In the genomic region with DNA sequence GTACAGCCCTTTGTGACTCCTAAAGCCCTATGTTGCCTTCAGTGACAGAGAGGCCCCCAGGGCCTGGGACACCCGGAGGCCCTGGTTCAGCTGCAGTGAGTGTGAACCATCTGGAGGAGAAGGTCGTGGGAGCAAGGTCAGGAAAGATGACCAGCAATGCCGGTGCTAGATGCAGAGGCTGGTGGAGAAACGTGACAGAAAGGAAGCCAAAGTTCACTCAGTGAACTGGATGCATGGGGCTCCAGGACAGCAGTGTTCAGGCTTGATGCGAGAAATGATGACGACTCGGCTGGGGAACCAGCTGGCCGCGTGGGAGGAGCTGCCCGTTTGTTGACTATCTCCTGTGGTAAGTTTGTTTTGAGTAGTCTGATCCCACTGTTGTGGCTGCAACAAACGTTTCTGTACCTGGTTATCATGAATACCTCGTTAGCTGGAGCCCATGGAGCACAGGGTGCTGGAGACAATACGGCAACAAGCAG, we compare ENCODE assay signal across 1 cellular context.
TF ChIP-seq lines count a peak whose summit lies in the region.

No MANE protein-coding gene starts in this region.

TF ChIP-seq in HepG2, 621 proteins besides CTCF, POLR2A, EP300 and RAD21 (continued from another document and continues in another):
- TF ChIP-seq, protein P1, sequence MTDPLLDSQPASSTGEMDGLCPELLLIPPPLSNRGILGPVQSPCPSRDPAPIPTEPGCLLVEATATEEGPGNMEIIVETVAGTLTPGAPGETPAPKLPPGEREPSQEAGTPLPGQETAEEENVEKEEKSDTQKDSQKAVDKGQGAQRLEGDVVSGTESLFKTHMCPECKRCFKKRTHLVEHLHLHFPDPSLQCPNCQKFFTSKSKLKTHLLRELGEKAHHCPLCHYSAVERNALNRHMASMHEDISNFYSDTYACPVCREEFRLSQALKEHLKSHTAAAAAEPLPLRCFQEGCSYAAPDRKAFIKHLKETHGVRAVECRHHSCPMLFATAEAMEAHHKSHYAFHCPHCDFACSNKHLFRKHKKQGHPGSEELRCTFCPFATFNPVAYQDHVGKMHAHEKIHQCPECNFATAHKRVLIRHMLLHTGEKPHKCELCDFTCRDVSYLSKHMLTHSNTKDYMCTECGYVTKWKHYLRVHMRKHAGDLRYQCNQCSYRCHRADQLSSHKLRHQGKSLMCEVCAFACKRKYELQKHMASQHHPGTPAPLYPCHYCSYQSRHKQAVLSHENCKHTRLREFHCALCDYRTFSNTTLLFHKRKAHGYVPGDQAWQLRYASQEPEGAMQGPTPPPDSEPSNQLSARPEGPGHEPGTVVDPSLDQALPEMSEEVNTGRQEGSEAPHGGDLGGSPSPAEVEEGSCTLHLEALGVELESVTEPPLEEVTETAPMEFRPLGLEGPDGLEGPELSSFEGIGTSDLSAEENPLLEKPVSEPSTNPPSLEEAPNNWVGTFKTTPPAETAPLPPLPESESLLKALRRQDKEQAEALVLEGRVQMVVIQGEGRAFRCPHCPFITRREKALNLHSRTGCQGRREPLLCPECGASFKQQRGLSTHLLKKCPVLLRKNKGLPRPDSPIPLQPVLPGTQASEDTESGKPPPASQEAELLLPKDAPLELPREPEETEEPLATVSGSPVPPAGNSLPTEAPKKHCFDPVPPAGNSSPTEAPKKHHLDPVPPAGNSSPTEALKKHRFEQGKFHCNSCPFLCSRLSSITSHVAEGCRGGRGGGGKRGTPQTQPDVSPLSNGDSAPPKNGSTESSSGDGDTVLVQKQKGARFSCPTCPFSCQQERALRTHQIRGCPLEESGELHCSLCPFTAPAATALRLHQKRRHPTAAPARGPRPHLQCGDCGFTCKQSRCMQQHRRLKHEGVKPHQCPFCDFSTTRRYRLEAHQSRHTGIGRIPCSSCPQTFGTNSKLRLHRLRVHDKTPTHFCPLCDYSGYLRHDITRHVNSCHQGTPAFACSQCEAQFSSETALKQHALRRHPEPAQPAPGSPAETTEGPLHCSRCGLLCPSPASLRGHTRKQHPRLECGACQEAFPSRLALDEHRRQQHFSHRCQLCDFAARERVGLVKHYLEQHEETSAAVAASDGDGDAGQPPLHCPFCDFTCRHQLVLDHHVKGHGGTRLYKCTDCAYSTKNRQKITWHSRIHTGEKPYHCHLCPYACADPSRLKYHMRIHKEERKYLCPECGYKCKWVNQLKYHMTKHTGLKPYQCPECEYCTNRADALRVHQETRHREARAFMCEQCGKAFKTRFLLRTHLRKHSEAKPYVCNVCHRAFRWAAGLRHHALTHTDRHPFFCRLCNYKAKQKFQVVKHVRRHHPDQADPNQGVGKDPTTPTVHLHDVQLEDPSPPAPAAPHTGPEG (CRISPR knock-in tag; IDR thresholded peaks at IDR 0.05): no peak
- TF ChIP-seq ZNF709 (CRISPR knock-in tag; IDR thresholded peaks at IDR 0.05) (no peak), JUN (CRISPR knock-in tag; IDR thresholded peaks at IDR 0.05) (no peak), ZNF577 (CRISPR knock-in tag; IDR thresholded peaks at IDR 0.05; ENCODE audit: borderline replicate concordance, low read depth) (no peak), TEAD3 (CRISPR knock-in tag; optimal IDR thresholded peaks at IDR 0.05; ENCODE audit: borderline replicate concordance) (peak; percentile 26), ZNF367 (CRISPR knock-in tag; IDR thresholded peaks at IDR 0.05; ENCODE audit: borderline replicate concordance) (no peak), ZNF75D (CRISPR knock-in tag; IDR thresholded peaks at IDR 0.05; ENCODE audit: borderline replicate concordance) (no peak), SMAD1 (CRISPR knock-in tag; IDR thresholded peaks at IDR 0.05; ENCODE audit: borderline replicate concordance, low read depth) (no peak), ZNF12 (CRISPR knock-in tag; IDR thresholded peaks at IDR 0.05) (no peak), ZNF547 (CRISPR knock-in tag; IDR thresholded peaks at IDR 0.05) (no peak), SNAPC2 (CRISPR knock-in tag; IDR thresholded peaks at IDR 0.05) (no peak), MXD4 (CRISPR knock-in tag; IDR thresholded peaks at IDR 0.05) (no peak), PPARG (CRISPR knock-in tag; conservative IDR thresholded peaks at IDR 0.05) (peak; percentile 95), PHB2 (IDR thresholded peaks at IDR 0.05; ENCODE audit: partially characterized antibody) (no peak), HOXA9 (CRISPR knock-in tag; IDR thresholded peaks at IDR 0.05; ENCODE audit: borderline replicate concordance) (no peak), ZBTB7B (CRISPR knock-in tag; IDR thresholded peaks at IDR 0.05) (no peak), SOX13 (IDR thresholded peaks at IDR 0.05) (no peak), SOX13 (CRISPR knock-in tag; conservative IDR thresholded peaks at IDR 0.05 in 1 of 2, IDR thresholded peaks at IDR 0.05 in 1 of 2) (peak in 1 of 2 experiments; percentile 54; a peak in 1 of 4 replicates), SP2 (CRISPR knock-in tag; IDR thresholded peaks at IDR 0.05) (no peak), ZSCAN31 (CRISPR knock-in tag; IDR thresholded peaks at IDR 0.05; ENCODE audit: low read depth) (no peak), NR2F1 (CRISPR knock-in tag; IDR thresholded peaks at IDR 0.05) (peak in 1 of 2 experiments; percentile 52; a peak in 2 of 4 replicates), TAF15 (IDR thresholded peaks at IDR 0.05; ENCODE audit: low read depth, low read length, poor library complexity, severe bottlenecking) (no peak), ZNF724P (CRISPR knock-in tag; IDR thresholded peaks at IDR 0.05; ENCODE audit: borderline replicate concordance) (no peak), HNRNPH1 (optimal IDR thresholded peaks at IDR 0.05; ENCODE audit: low read depth, low read length) (no peak), NFYB (CRISPR knock-in tag; IDR thresholded peaks at IDR 0.05) (no peak), ZMAT3 (CRISPR knock-in tag; conservative IDR thresholded peaks at IDR 0.05) (no peak)
- TF ChIP-seq, protein P2, sequence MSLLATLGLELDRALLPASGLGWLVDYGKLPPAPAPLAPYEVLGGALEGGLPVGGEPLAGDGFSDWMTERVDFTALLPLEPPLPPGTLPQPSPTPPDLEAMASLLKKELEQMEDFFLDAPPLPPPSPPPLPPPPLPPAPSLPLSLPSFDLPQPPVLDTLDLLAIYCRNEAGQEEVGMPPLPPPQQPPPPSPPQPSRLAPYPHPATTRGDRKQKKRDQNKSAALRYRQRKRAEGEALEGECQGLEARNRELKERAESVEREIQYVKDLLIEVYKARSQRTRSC (CRISPR knock-in tag; IDR thresholded peaks at IDR 0.05; ENCODE audit: low read depth): no peak
- TF ChIP-seq, protein P3, sequence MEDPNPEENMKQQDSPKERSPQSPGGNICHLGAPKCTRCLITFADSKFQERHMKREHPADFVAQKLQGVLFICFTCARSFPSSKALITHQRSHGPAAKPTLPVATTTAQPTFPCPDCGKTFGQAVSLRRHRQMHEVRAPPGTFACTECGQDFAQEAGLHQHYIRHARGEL (CRISPR knock-in tag; IDR thresholded peaks at IDR 0.05): no peak
- TF ChIP-seq, protein P4, sequence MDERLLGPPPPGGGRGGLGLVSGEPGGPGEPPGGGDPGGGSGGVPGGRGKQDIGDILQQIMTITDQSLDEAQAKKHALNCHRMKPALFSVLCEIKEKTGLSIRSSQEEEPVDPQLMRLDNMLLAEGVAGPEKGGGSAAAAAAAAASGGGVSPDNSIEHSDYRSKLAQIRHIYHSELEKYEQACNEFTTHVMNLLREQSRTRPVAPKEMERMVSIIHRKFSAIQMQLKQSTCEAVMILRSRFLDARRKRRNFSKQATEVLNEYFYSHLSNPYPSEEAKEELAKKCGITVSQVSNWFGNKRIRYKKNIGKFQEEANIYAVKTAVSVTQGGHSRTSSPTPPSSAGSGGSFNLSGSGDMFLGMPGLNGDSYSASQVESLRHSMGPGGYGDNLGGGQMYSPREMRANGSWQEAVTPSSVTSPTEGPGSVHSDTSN (CRISPR knock-in tag; IDR thresholded peaks at IDR 0.05): no peak
- TF ChIP-seq, protein P5, sequence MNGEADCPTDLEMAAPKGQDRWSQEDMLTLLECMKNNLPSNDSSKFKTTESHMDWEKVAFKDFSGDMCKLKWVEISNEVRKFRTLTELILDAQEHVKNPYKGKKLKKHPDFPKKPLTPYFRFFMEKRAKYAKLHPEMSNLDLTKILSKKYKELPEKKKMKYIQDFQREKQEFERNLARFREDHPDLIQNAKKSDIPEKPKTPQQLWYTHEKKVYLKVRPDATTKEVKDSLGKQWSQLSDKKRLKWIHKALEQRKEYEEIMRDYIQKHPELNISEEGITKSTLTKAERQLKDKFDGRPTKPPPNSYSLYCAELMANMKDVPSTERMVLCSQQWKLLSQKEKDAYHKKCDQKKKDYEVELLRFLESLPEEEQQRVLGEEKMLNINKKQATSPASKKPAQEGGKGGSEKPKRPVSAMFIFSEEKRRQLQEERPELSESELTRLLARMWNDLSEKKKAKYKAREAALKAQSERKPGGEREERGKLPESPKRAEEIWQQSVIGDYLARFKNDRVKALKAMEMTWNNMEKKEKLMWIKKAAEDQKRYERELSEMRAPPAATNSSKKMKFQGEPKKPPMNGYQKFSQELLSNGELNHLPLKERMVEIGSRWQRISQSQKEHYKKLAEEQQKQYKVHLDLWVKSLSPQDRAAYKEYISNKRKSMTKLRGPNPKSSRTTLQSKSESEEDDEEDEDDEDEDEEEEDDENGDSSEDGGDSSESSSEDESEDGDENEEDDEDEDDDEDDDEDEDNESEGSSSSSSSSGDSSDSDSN (CRISPR knock-in tag; IDR thresholded peaks at IDR 0.05): peak; percentile 58
- TF ChIP-seq, protein P6, sequence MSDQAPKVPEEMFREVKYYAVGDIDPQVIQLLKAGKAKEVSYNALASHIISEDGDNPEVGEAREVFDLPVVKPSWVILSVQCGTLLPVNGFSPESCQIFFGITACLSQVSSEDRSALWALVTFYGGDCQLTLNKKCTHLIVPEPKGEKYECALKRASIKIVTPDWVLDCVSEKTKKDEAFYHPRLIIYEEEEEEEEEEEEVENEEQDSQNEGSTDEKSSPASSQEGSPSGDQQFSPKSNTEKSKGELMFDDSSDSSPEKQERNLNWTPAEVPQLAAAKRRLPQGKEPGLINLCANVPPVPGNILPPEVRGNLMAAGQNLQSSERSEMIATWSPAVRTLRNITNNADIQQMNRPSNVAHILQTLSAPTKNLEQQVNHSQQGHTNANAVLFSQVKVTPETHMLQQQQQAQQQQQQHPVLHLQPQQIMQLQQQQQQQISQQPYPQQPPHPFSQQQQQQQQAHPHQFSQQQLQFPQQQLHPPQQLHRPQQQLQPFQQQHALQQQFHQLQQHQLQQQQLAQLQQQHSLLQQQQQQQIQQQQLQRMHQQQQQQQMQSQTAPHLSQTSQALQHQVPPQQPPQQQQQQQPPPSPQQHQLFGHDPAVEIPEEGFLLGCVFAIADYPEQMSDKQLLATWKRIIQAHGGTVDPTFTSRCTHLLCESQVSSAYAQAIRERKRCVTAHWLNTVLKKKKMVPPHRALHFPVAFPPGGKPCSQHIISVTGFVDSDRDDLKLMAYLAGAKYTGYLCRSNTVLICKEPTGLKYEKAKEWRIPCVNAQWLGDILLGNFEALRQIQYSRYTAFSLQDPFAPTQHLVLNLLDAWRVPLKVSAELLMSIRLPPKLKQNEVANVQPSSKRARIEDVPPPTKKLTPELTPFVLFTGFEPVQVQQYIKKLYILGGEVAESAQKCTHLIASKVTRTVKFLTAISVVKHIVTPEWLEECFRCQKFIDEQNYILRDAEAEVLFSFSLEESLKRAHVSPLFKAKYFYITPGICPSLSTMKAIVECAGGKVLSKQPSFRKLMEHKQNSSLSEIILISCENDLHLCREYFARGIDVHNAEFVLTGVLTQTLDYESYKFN (CRISPR knock-in tag; conservative IDR thresholded peaks at IDR 0.05): peak; percentile 59
- TF ChIP-seq, protein P7, sequence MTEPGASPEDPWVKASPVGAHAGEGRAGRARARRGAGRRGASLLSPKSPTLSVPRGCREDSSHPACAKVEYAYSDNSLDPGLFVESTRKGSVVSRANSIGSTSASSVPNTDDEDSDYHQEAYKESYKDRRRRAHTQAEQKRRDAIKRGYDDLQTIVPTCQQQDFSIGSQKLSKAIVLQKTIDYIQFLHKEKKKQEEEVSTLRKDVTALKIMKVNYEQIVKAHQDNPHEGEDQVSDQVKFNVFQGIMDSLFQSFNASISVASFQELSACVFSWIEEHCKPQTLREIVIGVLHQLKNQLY (CRISPR knock-in tag; IDR thresholded peaks at IDR 0.05): no peak; the same call in 1 of the 2 replicates
- TF ChIP-seq, protein P8, sequence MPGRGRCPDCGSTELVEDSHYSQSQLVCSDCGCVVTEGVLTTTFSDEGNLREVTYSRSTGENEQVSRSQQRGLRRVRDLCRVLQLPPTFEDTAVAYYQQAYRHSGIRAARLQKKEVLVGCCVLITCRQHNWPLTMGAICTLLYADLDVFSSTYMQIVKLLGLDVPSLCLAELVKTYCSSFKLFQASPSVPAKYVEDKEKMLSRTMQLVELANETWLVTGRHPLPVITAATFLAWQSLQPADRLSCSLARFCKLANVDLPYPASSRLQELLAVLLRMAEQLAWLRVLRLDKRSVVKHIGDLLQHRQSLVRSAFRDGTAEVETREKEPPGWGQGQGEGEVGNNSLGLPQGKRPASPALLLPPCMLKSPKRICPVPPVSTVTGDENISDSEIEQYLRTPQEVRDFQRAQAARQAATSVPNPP (CRISPR knock-in tag; IDR thresholded peaks at IDR 0.05): no peak
- TF ChIP-seq, protein P9, sequence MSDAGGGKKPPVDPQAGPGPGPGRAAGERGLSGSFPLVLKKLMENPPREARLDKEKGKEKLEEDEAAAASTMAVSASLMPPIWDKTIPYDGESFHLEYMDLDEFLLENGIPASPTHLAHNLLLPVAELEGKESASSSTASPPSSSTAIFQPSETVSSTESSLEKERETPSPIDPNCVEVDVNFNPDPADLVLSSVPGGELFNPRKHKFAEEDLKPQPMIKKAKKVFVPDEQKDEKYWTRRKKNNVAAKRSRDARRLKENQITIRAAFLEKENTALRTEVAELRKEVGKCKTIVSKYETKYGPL (CRISPR knock-in tag; IDR thresholded peaks at IDR 0.05): no peak
- TF ChIP-seq, protein P10, sequence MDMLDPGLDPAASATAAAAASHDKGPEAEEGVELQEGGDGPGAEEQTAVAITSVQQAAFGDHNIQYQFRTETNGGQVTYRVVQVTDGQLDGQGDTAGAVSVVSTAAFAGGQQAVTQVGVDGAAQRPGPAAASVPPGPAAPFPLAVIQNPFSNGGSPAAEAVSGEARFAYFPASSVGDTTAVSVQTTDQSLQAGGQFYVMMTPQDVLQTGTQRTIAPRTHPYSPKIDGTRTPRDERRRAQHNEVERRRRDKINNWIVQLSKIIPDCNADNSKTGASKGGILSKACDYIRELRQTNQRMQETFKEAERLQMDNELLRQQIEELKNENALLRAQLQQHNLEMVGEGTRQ (IDR thresholded peaks at IDR 0.05; ENCODE audit: low read depth, low read length): no peak
- TF ChIP-seq, protein P10 (CRISPR knock-in tag; IDR thresholded peaks at IDR 0.05; ENCODE audit: borderline replicate concordance): no peak
